ENCODE assay signal across 9 cellular contexts in the genomic region with DNA sequence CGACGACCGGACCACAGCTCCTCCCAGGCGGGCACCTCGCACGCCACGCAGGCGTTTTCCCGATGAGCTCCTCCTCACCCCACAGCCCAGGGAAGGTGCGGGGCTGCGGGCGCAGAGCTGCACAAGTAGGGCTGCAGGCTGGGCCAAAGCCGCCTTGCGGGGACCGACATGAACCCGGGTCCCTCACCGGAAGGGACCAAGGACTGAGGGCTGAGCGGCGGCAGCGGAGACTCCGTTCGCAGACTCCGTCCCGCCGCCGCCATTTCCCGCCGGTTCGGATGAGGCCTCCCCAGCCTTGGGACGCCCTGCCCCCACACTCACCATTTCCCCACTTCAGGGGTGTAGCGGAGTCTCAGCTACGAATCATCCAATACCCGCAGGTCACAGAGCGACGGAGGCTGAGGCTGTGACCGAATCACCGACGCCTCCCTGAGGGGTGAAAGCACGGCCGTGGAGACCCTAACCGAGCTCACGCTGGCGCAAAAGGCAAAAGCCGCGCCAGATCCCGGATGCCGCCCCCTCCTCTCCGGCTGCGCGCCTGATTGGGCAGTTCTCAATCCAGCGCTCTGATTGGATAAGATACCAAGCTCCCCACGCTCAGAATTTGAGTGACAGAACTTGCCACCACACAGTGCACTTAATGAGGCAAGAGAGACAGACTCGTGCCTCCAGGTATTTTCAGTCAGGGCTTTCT. TPM values are rescaled to one million over a fixed set of nuclear protein-coding genes. Genes with fewer than 3 reads are reported as not detected.
DNase-seq lines count a peak whose midpoint lies in the region; ATAC-seq and TF ChIP-seq lines count a peak whose summit lies in the region.
"Had no signal": no experiment of that assay in that cellular context is flagged by ENCODE, and none has a peak within 500 bp of the region (broad histone marks: within the 10 kb centered on the region; RNA-seq: fewer than 3 reads in every experiment).

Gene ZNF732, minus strand, starts transcription at position 488 of the 694 bp plus-strand sequence. Its CDS starts 164 bp downstream, at position 324.

- peak within 1 kb of the TSS; percentile 45 for H3K27ac ChIP-seq in foreskin keratinocyte
- H3K27ac ChIP-seq: SJSA1 had no signal

- TF ChIP-seq CTCF in BE2C (IDR thresholded peaks at IDR 0.05; ENCODE audit: low read depth, low read length) (no peak), foreskin keratinocyte (conservative IDR thresholded peaks at IDR 0.05) (no peak)

- DNase-seq in BE2C (peak; percentile 66), OCI-M1 (lab: John Stamatoyannopoulos, UW) (peak; percentile 86), foreskin keratinocyte (peak; percentile 86 to 93), nucleus accumbens (lab: John Stamatoyannopoulos, UW) (peak in 41 of 56 donors; percentile 3 to 80 (median 46)), D341Med (ENCODE audit: low spot score) (no peak)

- H3K9me3 ChIP-seq in BE2C: peaks cover 8% of the 10 kb centered on the region
- H3K9me3 ChIP-seq: SJSA1 had no signal

- H3K27me3 ChIP-seq in BE2C (no peaks in the 10 kb centered on the region), foreskin keratinocyte (no peaks in the 10 kb centered on the region)
- H3K27me3 ChIP-seq: SJSA1 had no signal

- no peaks in the 10 kb centered on the region for H3K36me3 ChIP-seq in BE2C
- H3K36me3 ChIP-seq: SJSA1 had no signal

- peaks cover 3% of the 10 kb centered on the region; the same call in 1 of the 2 replicates for H3K4me1 ChIP-seq in BE2C
- no peaks in the 10 kb centered on the region for H3K4me1 ChIP-seq in foreskin keratinocyte
- H3K4me1 ChIP-seq: SJSA1 had no signal

- peak; percentile 99 for ATAC-seq in foreskin keratinocyte
- no peak for ATAC-seq in HG03457 (IDR thresholded peaks at IDR 0.05; ENCODE audit: unreplicated experiment)
- ATAC-seq in activated CD4-positive, CD25-positive, alpha-beta regulatory T cell treated with anti-CD3 and anti-CD28 coated beads, Interleukin-2, amount 50 U/mL, for 24 hours: no peak
- no peak for ATAC-seq in HG03175 (IDR thresholded peaks at IDR 0.05; ENCODE audit: unreplicated experiment)

- peak within 1 kb of the TSS; percentile 45 for H3K4me3 ChIP-seq in BE2C (ENCODE audit: low read depth, low read length)
- H3K4me3 ChIP-seq: SJSA1 had no signal

RNA-seq across cellular contexts. Expression of gene ZNF732, which starts in this region (rescaled TPM):
- 0.22 TPM for polyA plus RNA-seq in BE2C (2012; ENCODE audit: insufficient read depth, insufficient read length, low read depth)
- 5.6 and 5.8 TPM in 2 replicates for total RNA-seq in foreskin keratinocyte
- 0.34 and 0.58 TPM in 2 replicates for polyA plus RNA-seq in foreskin keratinocyte
- total RNA-seq: SJSA1 had no signal
